Comparison of ENCODE assay signal across 8 cellular contexts in the genomic region with DNA sequence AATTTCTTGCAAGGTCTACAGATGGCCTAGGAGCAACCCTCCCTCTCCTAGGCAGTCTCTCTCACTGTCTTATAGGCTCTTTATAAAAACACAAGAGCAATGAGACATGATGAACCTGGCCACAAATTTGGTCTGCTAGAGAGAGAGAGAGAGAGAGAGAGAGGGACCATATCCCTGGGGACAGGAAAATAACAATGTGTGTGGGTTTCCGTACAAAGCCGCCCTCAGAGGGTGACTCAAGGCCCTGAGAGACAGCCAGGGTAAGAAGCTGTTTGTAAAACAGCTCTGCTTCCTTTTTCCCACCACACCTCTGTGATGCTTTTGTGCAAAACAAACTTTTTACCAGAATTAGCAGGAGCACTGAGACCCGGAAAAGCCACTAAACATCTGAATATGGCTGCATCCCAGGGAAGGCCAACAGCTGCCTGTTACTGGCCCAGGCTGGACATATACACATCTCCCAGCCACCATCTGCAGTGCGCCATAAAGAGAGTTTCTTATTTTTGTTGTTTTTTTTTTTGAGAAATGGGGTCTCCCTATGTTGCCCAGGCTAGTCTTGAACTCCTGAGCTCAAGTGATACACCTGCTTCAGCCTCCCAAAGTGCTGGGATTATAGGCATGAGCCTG. TPM values are rescaled to one million over a fixed set of nuclear protein-coding genes. Genes with fewer than 3 reads are reported as not detected.
DNase-seq lines count a peak whose midpoint lies in the region; ATAC-seq and TF ChIP-seq lines count a peak whose summit lies in the region.
"Had no signal": no experiment of that assay in that cellular context is flagged by ENCODE, and none has a peak within 500 bp of the region (broad histone marks: within the 10 kb centered on the region; RNA-seq: fewer than 3 reads in every experiment).

No MANE protein-coding gene starts in this region.

- ATAC-seq in HG02870 (IDR thresholded peaks at IDR 0.05; ENCODE audit: unreplicated experiment) = peak; percentile 41
- peak; percentile 16 for ATAC-seq in gastroesophageal sphincter
- ATAC-seq in HG03460 (IDR thresholded peaks at IDR 0.05; ENCODE audit: unreplicated experiment) = no peak
- ATAC-seq in GM18502 (IDR thresholded peaks at IDR 0.05; ENCODE audit: poor library complexity, unreplicated experiment) = no peak

- no peak for TF ChIP-seq EP300 in gastroesophageal sphincter (IDR thresholded peaks at IDR 0.05)
- TF ChIP-seq EP300 in suprapubic skin (IDR thresholded peaks at IDR 0.05) = no peak

- H3K36me3 ChIP-seq in gastroesophageal sphincter (no peaks in the 10 kb centered on the region), suprapubic skin (no peaks in the 10 kb centered on the region)

- H3K27ac ChIP-seq in gastroesophageal sphincter (peak overlapping the region in 3 of 4 donors; percentile 17 to 43 (median 24)), suprapubic skin (peak overlapping the region; percentile 41)

- whole genome bisulfite sequencing in gastroesophageal sphincter (ENCODE audit: low coverage in 1 of 2), 2 donors = 78 to 80% methylated on average over 3 to 4 of the region's 4 CpGs
- WGBS in suprapubic skin = 69% methylated on average over 4 of the region's 4 CpGs

- no peaks in the 10 kb centered on the region for H3K9me3 ChIP-seq in gastroesophageal sphincter
- no peaks in the 10 kb centered on the region for H3K9me3 ChIP-seq in suprapubic skin

- TF ChIP-seq POLR2A in gastroesophageal sphincter (IDR thresholded peaks at IDR 0.05) (no peak), suprapubic skin (IDR thresholded peaks at IDR 0.05) (no peak)

- peak; percentile 78 for DNase-seq in activated CD4-positive, alpha-beta T cell treated with anti-CD3 and anti-CD28 coated beads for 48 hours
- DNase-seq in suprapubic skin (ENCODE audit: low spot score in 2 of 2) = no peak
- no peak for DNase-seq in NCI-H526 treated with DMSO at 0.1 percent for 48 hours (lab: John Stamatoyannopoulos, UW)

- no peak overlapping the region for H3K4me3 ChIP-seq in gastroesophageal sphincter
- no peak overlapping the region for H3K4me3 ChIP-seq in suprapubic skin

- TF ChIP-seq CTCF in gastroesophageal sphincter (IDR thresholded peaks at IDR 0.05) (no peak), suprapubic skin (IDR thresholded peaks at IDR 0.05) (no peak)

- H3K27me3 ChIP-seq in gastroesophageal sphincter (no peaks in the 10 kb centered on the region), suprapubic skin (no peaks in the 10 kb centered on the region)

- H3K4me1 ChIP-seq in gastroesophageal sphincter = peaks cover 0 to 11% (median 0%) of the 10 kb centered on the region in 3 donors
- H3K4me1 ChIP-seq in suprapubic skin = peaks cover 7% of the 10 kb centered on the region

RNA-seq across cellular contexts. Expression of gene GIMAP5, which starts 18.4 kb away (rescaled TPM):
- 10 to 100 TPM; 16.8 to 43.3 (median 32.5) TPM for total RNA-seq in gastroesophageal sphincter
- total RNA-seq in suprapubic skin = 10 to 100 TPM in 1 of 4 donors, 1 to 10 TPM in 3; 2.8 to 15.0 (median 7.7) TPM

RNA-seq across cellular contexts. Expression of gene GIMAP1, which starts 39.2 kb away (rescaled TPM):
- 10 to 100 TPM in 1 of 4 donors, 1 to 10 TPM in 3; 4.2 to 14.3 (median 7.9) TPM for total RNA-seq in gastroesophageal sphincter
- 1 to 10 TPM in 3 of 4 donors, under 1 TPM in 1; 0.38 to 3.9 (median 2.2) TPM for total RNA-seq in suprapubic skin
- total RNA-seq: renal cortical epithelial cell had no signal

RNA-seq across cellular contexts. Expression of gene TMEM176B, which starts 44.6 kb away (rescaled TPM):
- 10 to 100 TPM; 18.2 to 69.3 (median 52.6) TPM for total RNA-seq in gastroesophageal sphincter
- 10 to 100 TPM in 1 of 4 donors, 1 to 10 TPM in 3; 2.5 to 14.5 (median 4.9) TPM for total RNA-seq in suprapubic skin

RNA-seq across cellular contexts. Expression of gene TMEM176A, which starts 45.0 kb away (rescaled TPM):
- total RNA-seq in gastroesophageal sphincter = 10 to 100 TPM in 3 of 4 donors, 1 to 10 TPM in 1; 6.5 to 42.4 (median 28.7) TPM
- total RNA-seq in suprapubic skin = 10 to 100 TPM in 1 of 4 donors, 1 to 10 TPM in 3; 3.2 to 12.9 (median 6.0) TPM

Comparison
In these comparisons a context has a peak if more than half of its experiments do, and no peak if none do; other contexts are left out.
1. ATAC-seq: peak in HG02870 (single experiment) and gastroesophageal sphincter (single experiment); none in HG03460 (single experiment) and GM18502 (single experiment).